24 cellular contexts compared by ENCODE assay signal in genomic region chr17:44236444-44236991, GRCh38. TPM values are rescaled to one million over a fixed set of nuclear protein-coding genes. Genes with fewer than 3 reads are reported as not detected.
"Had no signal": no experiment of that assay in that cellular context is flagged by ENCODE, and none has a peak within 500 bp of the region (broad histone marks: within the 10 kb centered on the region; RNA-seq: fewer than 3 reads in every experiment).

No MANE protein-coding gene starts in this region.

- H3K27ac Mint-ChIP-seq: activated naive CD8-positive, alpha-beta T cell; activated T-helper 1 cell treated with anti-CD3 and anti-CD28 coated beads, Interleukin-12 subunit alpha, Interleukin-12 subunit beta, Interleukin-2, Interleukin-4 antibody, amounts not matched to agents 30 ng/mL and 10 ng/mL and 1 ng/mL, durations not matched to agents 14 hours and 24 hours and 36 hours; endodermal cell; natural killer cell treated with Interleukin-12 subunit alpha and Interleukin-12 subunit beta and Interleukin-15 and Interleukin-18, amount 100 ng/mL, for 72 hours; stimulated activated naive B cell treated with anti-CD40 and anti-IgM and Interleukin-4, amounts not matched to agents 10 μg/mL and 1 μg/mL and 100 μg/mL, for 72 hours had no signal

- DNase-seq: activated CD4-positive, alpha-beta T cell treated with anti-CD3 and anti-CD28 coated beads for 1 hour; activated T-cell treated with anti-CD3 and anti-CD28 coated beads for 4 hours; body of pancreas; caudate nucleus; dorsolateral prefrontal cortex; endodermal cell; foreskin keratinocyte; hypothalamus; islet precursor cell; left colon; lower lobe of right lung; retina; spleen; stimulated activated CD4-positive, alpha-beta T cell treated with anti-CD3 and anti-CD28 coated beads, Interleukin-4, amount 100 ng/mL, for 4 hours; stimulated activated naive B cell treated with anti-CD40 and anti-IgM and Interleukin-4, amounts not matched to agents 10 μg/mL and 1 μg/mL and 100 μg/mL, for 72 hours; T1000; upper lobe of right lung; WERI-Rb-1 had no signal

- H3K27ac ChIP-seq: body of pancreas, dorsolateral prefrontal cortex, foreskin keratinocyte, lower lobe of right lung, thoracic aorta, upper lobe of right lung, WERI-Rb-1 had no signal

- H3K36me3 ChIP-seq: lower lobe of right lung, spleen, thoracic aorta, upper lobe of right lung, WERI-Rb-1 had no signal

- H3K27me3 ChIP-seq: body of pancreas, dorsolateral prefrontal cortex, foreskin keratinocyte, spleen, upper lobe of right lung had no signal

- H3K4me3 ChIP-seq: body of pancreas, dorsolateral prefrontal cortex, lower lobe of right lung, spleen, thoracic aorta, upper lobe of right lung had no signal

- H3K4me1 Mint-ChIP-seq: endodermal cell had no signal

- H3K36me3 Mint-ChIP-seq: activated naive CD8-positive, alpha-beta T cell; natural killer cell treated with Interleukin-12 subunit alpha and Interleukin-12 subunit beta and Interleukin-15 and Interleukin-18, amount 100 ng/mL, for 72 hours; stimulated activated naive B cell treated with anti-CD40 and anti-IgM and Interleukin-4, amounts not matched to agents 10 μg/mL and 1 μg/mL and 100 μg/mL, for 72 hours had no signal

- H3K27me3 Mint-ChIP-seq: activated naive CD8-positive, alpha-beta T cell; natural killer cell treated with Interleukin-12 subunit alpha and Interleukin-12 subunit beta and Interleukin-15 and Interleukin-18, amount 100 ng/mL, for 72 hours had no signal

- ATAC-seq: body of pancreas; left colon; lower lobe of right lung; natural killer cell treated with Interleukin-12 subunit alpha and Interleukin-12 subunit beta and Interleukin-15 and Interleukin-18, amount 100 ng/mL, for 72 hours; upper lobe of right lung had no signal

- H3K4me3 Mint-ChIP-seq: activated naive CD8-positive, alpha-beta T cell; activated T-helper 1 cell treated with anti-CD3 and anti-CD28 coated beads, Interleukin-12 subunit alpha, Interleukin-12 subunit beta, Interleukin-2, Interleukin-4 antibody, amounts not matched to agents 30 ng/mL and 10 ng/mL and 1 ng/mL, durations not matched to agents 14 hours and 24 hours and 36 hours; endodermal cell; natural killer cell treated with Interleukin-12 subunit alpha and Interleukin-12 subunit beta and Interleukin-15 and Interleukin-18, amount 100 ng/mL, for 72 hours; stimulated activated naive B cell treated with anti-CD40 and anti-IgM and Interleukin-4, amounts not matched to agents 10 μg/mL and 1 μg/mL and 100 μg/mL, for 72 hours had no signal

- H3K9me3 Mint-ChIP-seq: activated T-helper 1 cell treated with anti-CD3 and anti-CD28 coated beads, Interleukin-12 subunit alpha, Interleukin-12 subunit beta, Interleukin-2, Interleukin-4 antibody, amounts not matched to agents 30 ng/mL and 10 ng/mL and 1 ng/mL, durations not matched to agents 14 hours and 24 hours and 36 hours; natural killer cell treated with Interleukin-12 subunit alpha and Interleukin-12 subunit beta and Interleukin-15 and Interleukin-18, amount 100 ng/mL, for 72 hours; stimulated activated naive B cell treated with anti-CD40 and anti-IgM and Interleukin-4, amounts not matched to agents 10 μg/mL and 1 μg/mL and 100 μg/mL, for 72 hours had no signal

- H3K9me3 ChIP-seq: body of pancreas, lower lobe of right lung, spleen, thoracic aorta, upper lobe of right lung had no signal

- H3K4me1 ChIP-seq: lower lobe of right lung, upper lobe of right lung had no signal

RNA-seq across cellular contexts. Expression of gene SLC4A1, which starts 31.4 kb away (rescaled TPM):
- total RNA-seq: activated T-helper 1 cell treated with anti-CD3 and anti-CD28 coated beads, Interleukin-12 subunit alpha, Interleukin-12 subunit beta, Interleukin-2, Interleukin-4 antibody, amounts not matched to agents 30 ng/mL and 10 ng/mL and 1 ng/mL, durations not matched to agents 14 hours and 24 hours and 36 hours; body of pancreas; epithelial cell of proximal tubule; fibroblast of lung; foreskin keratinocyte; left colon; natural killer cell treated with Interleukin-12 subunit alpha and Interleukin-12 subunit beta and Interleukin-15 and Interleukin-18, amount 100 ng/mL, for 72 hours had no signal
- polyA plus RNA-seq: fibroblast of lung, foreskin keratinocyte had no signal
